ENCODE assay signal across 19 cellular contexts in genomic region chr14:104458845-104459244, GRCh38.
DNase-seq lines count a peak whose midpoint lies in the region; ATAC-seq, FAIRE-seq and TF ChIP-seq lines count a peak whose summit lies in the region.
"Had no signal": no experiment of that assay in that cellular context is flagged by ENCODE, and none has a peak within 500 bp of the region (broad histone marks: within the 10 kb centered on the region; RNA-seq: fewer than 3 reads in every experiment).

No MANE protein-coding gene starts in this region.

- H3K27ac ChIP-seq in colonic mucosa (no peak overlapping the region), foreskin keratinocyte (no peak overlapping the region), HepG2 (ENCODE audit: extremely low read length, insufficient read depth, low read length) (no peak overlapping the region)
- H3K27ac ChIP-seq: 22Rv1, A549, C4-2B had no signal

- H3K4me3 ChIP-seq in colonic mucosa (no peak overlapping the region), HepG2 (replicated peaks in 1 of 3; ENCODE audit: insufficient read depth in 1 of 3, low read depth in 2 of 3, low read length in 3 of 3) (no peak overlapping the region)
- H3K4me3 ChIP-seq: A549 had no signal

- ATAC-seq in activated CD8-positive, alpha-beta memory T cell treated with anti-CD3 and anti-CD28 coated beads, Interleukin-2, amount 10 ng/mL, durations not matched to agents 7 days and 5 days = no peak
- ATAC-seq in foreskin keratinocyte (no peak), HepG2 (no peak)
- ATAC-seq: A549 had no signal

- H2AFZ ChIP-seq in HepG2 (ENCODE audit: low read length) = no peak overlapping the region

- H3K9me3 Mint-ChIP-seq in activated CD8-positive, alpha-beta memory T cell treated with anti-CD3 and anti-CD28 coated beads, Interleukin-2, amount 10 ng/mL, durations not matched to agents 7 days and 5 days (ENCODE audit: low read depth) = no peaks in the 10 kb centered on the region
- H3K9me3 Mint-ChIP-seq in osteocyte (ENCODE audit: unreplicated experiment) = no peaks in the 10 kb centered on the region
- H3K9me3 Mint-ChIP-seq: CD4-positive, alpha-beta T cell; H9 had no signal

- 43% methylated on average over 9 of the region's 9 CpGs for WGBS in HepG2 (ENCODE audit: low lambda C conversion rate)

- intact Hi-C loops in colonic mucosa (cut with DNase I) (no loop called here), HepG2 (cut with micrococcal nuclease; ENCODE audit: unreplicated experiment) (no loop called here)

- no peaks in the 10 kb centered on the region for H3K4me1 Mint-ChIP-seq in activated CD8-positive, alpha-beta memory T cell treated with anti-CD3 and anti-CD28 coated beads, Interleukin-2, amount 10 ng/mL, durations not matched to agents 7 days and 5 days
- H3K4me1 Mint-ChIP-seq in osteocyte (ENCODE audit: unreplicated experiment) = peaks cover 3% of the 10 kb centered on the region

- BruUV-seq in HepG2 (replicated peaks; lab: Mats Ljungman, UMichigan) = no TSS peak

- no peak for TF ChIP-seq EP300 in HepG2 (IDR thresholded peaks at IDR 0.05; ENCODE audit: low read depth in 2 of 2, low read length in 2 of 2)
- TF ChIP-seq EP300 in HepG2 (CRISPR knock-in tag; IDR thresholded peaks at IDR 0.05; ENCODE audit: borderline replicate concordance) = no peak

- no peak overlapping the region for H3K4me2 ChIP-seq in HepG2 (ENCODE audit: low read depth, low read length)
- H3K4me2 ChIP-seq: A549 had no signal

- H3K4me3 Mint-ChIP-seq in activated CD8-positive, alpha-beta memory T cell treated with anti-CD3 and anti-CD28 coated beads, Interleukin-2, amount 10 ng/mL, durations not matched to agents 7 days and 5 days = no peak overlapping the region
- H3K4me3 Mint-ChIP-seq in osteocyte (ENCODE audit: unreplicated experiment) = no peak overlapping the region
- H3K4me3 Mint-ChIP-seq: CD4-positive, alpha-beta T cell; H9 had no signal

- TF ChIP-seq POLR2A in HepG2 (IDR thresholded peaks at IDR 0.05; ENCODE audit: insufficient read depth in 1 of 2, low read depth in 2 of 2, low read length in 2 of 2) = no peak

- in situ Hi-C loops in HepG2 (cut with HindIII; ENCODE audit: extremely low pct_ligation_motif_present, low pct_unique_long_range_greater_than_20kb) = no loop called here

- H3K27me3 ChIP-seq in colonic mucosa (peaks cover 16% of the 10 kb centered on the region), foreskin keratinocyte (peaks cover 21% of the 10 kb centered on the region), HepG2 (ENCODE audit: control insufficient read depth in 1 of 2, insufficient read depth in 2 of 2, low read length in 2 of 2) (peaks cover 6 to 24% of the 10 kb centered on the region in 2 experiments; a peak in 4 of 5 replicates)

- no peak for TF ChIP-seq RAD21 in HepG2 (CRISPR knock-in tag; IDR thresholded peaks at IDR 0.05)

- H3K36me3 Mint-ChIP-seq in activated CD8-positive, alpha-beta memory T cell treated with anti-CD3 and anti-CD28 coated beads, Interleukin-2, amount 10 ng/mL, durations not matched to agents 7 days and 5 days = no peaks in the 10 kb centered on the region
- H3K36me3 Mint-ChIP-seq in osteocyte (ENCODE audit: unreplicated experiment) = no peaks in the 10 kb centered on the region

- peaks cover 65% of the 10 kb centered on the region for H3K27me3 Mint-ChIP-seq in activated CD8-positive, alpha-beta memory T cell treated with anti-CD3 and anti-CD28 coated beads, Interleukin-2, amount 10 ng/mL, durations not matched to agents 7 days and 5 days
- H3K27me3 Mint-ChIP-seq in osteocyte (ENCODE audit: unreplicated experiment) = peaks cover 57% of the 10 kb centered on the region

- POLR2A ChIA-PET in HepG2 (lab: Yijun Ruan, JAX) = no interaction called here

- FAIRE-seq in HepG2 (lab: Jason Lieb, UNC) = no peak
- FAIRE-seq: A549, D721Med, G401.6, GM12891, GM19239, H1 had no signal

- H4K20me1 ChIP-seq in HepG2 (ENCODE audit: insufficient read depth, low read length) = no peaks in the 10 kb centered on the region

- H3K9ac ChIP-seq in colonic mucosa (ENCODE audit: low read depth in 2 of 2, low read length in 2 of 2) (no peak overlapping the region), HepG2 (ENCODE audit: insufficient read depth, low read depth, low read length) (no peak overlapping the region)

- CTCF ChIA-PET in activated CD8-positive, alpha-beta memory T cell treated with anti-CD3 and anti-CD28 coated beads, Interleukin-2, amount 10 ng/mL, durations not matched to agents 7 days and 5 days (lab: Charles Lee) = no interaction called here
- CTCF ChIA-PET in HepG2 (lab: Yijun Ruan, JAX; ENCODE audit: low intra/inter-chr PET ratio, low total read pairs) = no interaction called here

- H3K79me2 ChIP-seq in HepG2 (ENCODE audit: insufficient read depth, low read length) = no peaks in the 10 kb centered on the region

- H3K27ac Mint-ChIP-seq in activated CD8-positive, alpha-beta memory T cell treated with anti-CD3 and anti-CD28 coated beads, Interleukin-2, amount 10 ng/mL, durations not matched to agents 7 days and 5 days = no peak overlapping the region
- H3K27ac Mint-ChIP-seq in osteocyte (ENCODE audit: unreplicated experiment) = no peak overlapping the region
- H3K27ac Mint-ChIP-seq: CD4-positive, alpha-beta T cell; H9 had no signal

- peak; percentile 13 for DNase-seq in activated CD8-positive, alpha-beta memory T cell treated with anti-CD3 and anti-CD28 coated beads for 24 hours
- no peak for DNase-seq in activated CD8-positive, alpha-beta memory T cell treated with anti-CD3 and anti-CD28 coated beads, Interleukin-2, amount 10 ng/mL, durations not matched to agents 7 days and 5 days
- DNase-seq in colonic mucosa = peak; percentile 7
- peak; percentile 43 for DNase-seq in islet precursor cell
- peak; percentile 62 for DNase-seq in osteocyte (ENCODE audit: extremely low spot score, unreplicated experiment)
- DNase-seq in foreskin keratinocyte = no peak
- DNase-seq in HepG2 (ENCODE audit: low spot score) = no peak
- DNase-seq: AML-193; Caco-2; CD4-positive, alpha-beta T cell; H9 had no signal

- no peaks in the 10 kb centered on the region for H3K9me3 ChIP-seq in colonic mucosa
- no peaks in the 10 kb centered on the region for H3K9me3 ChIP-seq in HepG2 (ENCODE audit: low read length)
- H3K9me3 ChIP-seq: A549, Caco-2 had no signal

- H3K4me1 ChIP-seq in colonic mucosa (no peaks in the 10 kb centered on the region), foreskin keratinocyte (no peaks in the 10 kb centered on the region), HepG2 (ENCODE audit: insufficient read depth, low read length) (no peaks in the 10 kb centered on the region)
- H3K4me1 ChIP-seq: Caco-2 had no signal

- no peak for TF ChIP-seq CTCF in colonic mucosa (IDR thresholded peaks at IDR 0.05)
- no peak for TF ChIP-seq CTCF in osteocyte (IDR thresholded peaks at IDR 0.05)
- no peak for TF ChIP-seq CTCF in foreskin keratinocyte (conservative IDR thresholded peaks at IDR 0.05)
- TF ChIP-seq CTCF in HepG2 (CRISPR knock-in tag; IDR thresholded peaks at IDR 0.05) = no peak

- no peaks in the 10 kb centered on the region for H3K36me3 ChIP-seq in colonic mucosa
- no peaks in the 10 kb centered on the region for H3K36me3 ChIP-seq in HepG2 (replicated peaks in 1 of 2; ENCODE audit: control insufficient read depth in 1 of 2, insufficient read depth in 2 of 2, low read length in 2 of 2)

TF ChIP-seq in HepG2, 621 proteins besides CTCF, POLR2A, EP300 and RAD21 (continues in another document):
- TF ChIP-seq ZNF280B (CRISPR knock-in tag; IDR thresholded peaks at IDR 0.05; ENCODE audit: borderline replicate concordance) = no peak
- TF ChIP-seq U2AF2 (IDR thresholded peaks at IDR 0.05; ENCODE audit: low read depth, low read length) = no peak
- no peak for TF ChIP-seq CENPT (CRISPR knock-in tag; IDR thresholded peaks at IDR 0.05; ENCODE audit: low read depth)
- no peak for TF ChIP-seq ZNF260 (CRISPR knock-in tag; IDR thresholded peaks at IDR 0.05; ENCODE audit: borderline replicate concordance, low read depth)
- no peak for TF ChIP-seq ZNF780A (CRISPR knock-in tag; IDR thresholded peaks at IDR 0.05)
- TF ChIP-seq ARNT (IDR thresholded peaks at IDR 0.05) = no peak
- TF ChIP-seq BRCA1 (CRISPR knock-in tag; IDR thresholded peaks at IDR 0.05) = no peak
- TF ChIP-seq ZNF317 (CRISPR knock-in tag; IDR thresholded peaks at IDR 0.05) = no peak
- no peak for TF ChIP-seq POGK (CRISPR knock-in tag; conservative IDR thresholded peaks at IDR 0.05)
- no peak for TF ChIP-seq IRF2 (CRISPR knock-in tag; IDR thresholded peaks at IDR 0.05)
- no peak for TF ChIP-seq ELF3 (CRISPR knock-in tag; IDR thresholded peaks at IDR 0.05)
- TF ChIP-seq NFKBIZ (CRISPR knock-in tag; IDR thresholded peaks at IDR 0.05) = no peak
- no peak for TF ChIP-seq TCF7 (IDR thresholded peaks at IDR 0.05; ENCODE audit: low read depth)

Comparison
In these comparisons a context has a peak if more than half of its experiments do, and no peak if none do; other contexts are left out.
1. DNase-seq: peak in activated CD8-positive, alpha-beta memory T cell treated with anti-CD3 and anti-CD28 coated beads for 24 hours (single experiment), colonic mucosa (single experiment), islet precursor cell (single experiment) and osteocyte (single experiment); none in activated CD8-positive, alpha-beta memory T cell treated with anti-CD3 and anti-CD28 coated beads, Interleukin-2, amount 10 ng/mL, durations not matched to agents 7 days and 5 days (single experiment), foreskin keratinocyte (0 of 2) and HepG2 (single experiment).